In the genomic region with DNA sequence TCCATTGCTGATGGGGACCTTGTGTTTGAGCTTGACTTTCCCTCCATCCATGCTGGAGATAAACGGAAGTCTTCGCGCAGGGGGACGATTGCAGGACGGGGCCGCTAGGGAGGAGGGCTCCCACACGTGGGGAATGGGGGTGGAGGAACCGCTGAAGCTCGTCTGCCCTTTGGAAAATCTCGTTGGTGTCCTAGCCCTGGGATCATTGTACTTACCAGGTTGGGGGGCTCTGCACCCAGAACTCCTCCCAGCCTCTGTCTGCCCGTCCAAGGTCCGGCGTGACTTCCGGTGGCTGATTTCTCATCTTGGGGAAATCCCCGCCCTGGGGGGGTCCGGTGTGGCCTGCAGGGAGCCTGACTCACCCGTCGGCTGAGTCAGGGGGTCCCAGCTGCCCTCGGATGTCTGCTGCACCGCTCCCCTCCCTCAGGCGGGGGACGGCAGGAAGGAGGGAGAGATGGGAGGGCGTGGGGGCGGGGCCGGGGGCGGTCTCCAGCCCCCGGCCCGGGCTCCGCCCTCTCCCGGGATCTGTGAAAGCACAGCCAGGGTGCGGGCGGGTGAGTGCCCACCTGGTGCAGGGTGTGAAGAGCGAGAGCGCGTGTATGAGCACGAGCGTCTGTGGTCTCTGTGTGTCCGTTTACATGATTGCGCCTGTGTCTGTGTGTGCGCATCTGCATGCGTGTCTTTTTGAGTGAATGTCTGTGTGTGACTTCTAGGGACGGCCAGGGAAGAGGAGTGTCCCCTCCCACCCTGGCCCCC, we compare ENCODE assay signal across 8 cellular contexts. TPM values are rescaled to one million over a fixed set of nuclear protein-coding genes. Genes with fewer than 3 reads are reported as not detected.
DNase-seq lines count a peak whose midpoint lies in the region; ATAC-seq lines count a peak whose summit lies in the region.

No MANE protein-coding gene starts in this region.

- peaks cover 66% of the 10 kb centered on the region for H3K4me1 Mint-ChIP-seq in activated CD4-positive, alpha-beta T cell treated with anti-CD3 and anti-CD28 coated beads, Interleukin-2, amount 10 ng/mL, durations not matched to agents 24 days and 14 days

- peak overlapping the region; percentile 90 for H2BK15ac ChIP-seq in mesenchymal stem cell (ENCODE audit: low read depth, poor library complexity, severe bottlenecking)

- H3K4ac ChIP-seq in mesenchymal stem cell (ENCODE audit: low read depth in 1 of 2, low read length in 2 of 2): no peak overlapping the region

- WGBS in mesenchymal stem cell: 6% methylated on average over 33 of the region's 42 CpGs

- peak overlapping the region; percentile 86 for H4K91ac ChIP-seq in mesenchymal stem cell (ENCODE audit: low read length)

- peak overlapping the region; percentile 97 for H2AFZ ChIP-seq in mesenchymal stem cell (ENCODE audit: low read depth, low read length)

- intact Hi-C loops in activated CD4-positive, alpha-beta T cell treated with anti-CD3 and anti-CD28 coated beads, Interleukin-2, amount 10 ng/mL, durations not matched to agents 24 days and 14 days (cut with micrococcal nuclease): loop anchor here (1.0 to 2.0 kb wide), 2 partner anchors 32 to 60 kb away; no protein-coding TSS in a partner anchor

- H3K14ac ChIP-seq in mesenchymal stem cell (ENCODE audit: low read length in 2 of 2): peak overlapping the region in 1 of 2 experiments; percentile 36

- H3K9me3 ChIP-seq in duodenal mucosa (ENCODE audit: control insufficient read depth in 1 of 2, low read length in 2 of 2): no peaks in the 10 kb centered on the region
- no peaks in the 10 kb centered on the region for H3K9me3 ChIP-seq in mesenchymal stem cell (ENCODE audit: control insufficient read depth, low read length)

- H3K36me3 ChIP-seq in duodenal mucosa (ENCODE audit: control insufficient read depth in 1 of 2, insufficient read depth in 2 of 2, low read length in 2 of 2) (no peaks in the 10 kb centered on the region), mesenchymal stem cell (ENCODE audit: control insufficient read depth in 1 of 2, insufficient read depth in 2 of 2, low read depth in 1 of 2, low read length in 2 of 2) (peaks cover 0 to 4% of the 10 kb centered on the region in 2 experiments)

- peak overlapping the region; percentile 81 for H4K8ac ChIP-seq in mesenchymal stem cell (ENCODE audit: low read length)

- H2AK5ac ChIP-seq in mesenchymal stem cell (ENCODE audit: low read length, severe bottlenecking): peak overlapping the region; percentile 5

- no peak overlapping the region for H3K23ac ChIP-seq in mesenchymal stem cell (ENCODE audit: low read length in 2 of 2)

- peaks cover 35% of the 10 kb centered on the region for H3K36me3 Mint-ChIP-seq in activated CD4-positive, alpha-beta T cell treated with anti-CD3 and anti-CD28 coated beads, Interleukin-2, amount 10 ng/mL, durations not matched to agents 24 days and 14 days (ENCODE audit: low read depth)

- peak overlapping the region; percentile 93 for H3K4me2 ChIP-seq in mesenchymal stem cell (ENCODE audit: low read length, poor library complexity, severe bottlenecking)

- H3K4me3 Mint-ChIP-seq in activated CD4-positive, alpha-beta T cell treated with anti-CD3 and anti-CD28 coated beads, Interleukin-2, amount 10 ng/mL, durations not matched to agents 24 days and 14 days: peak overlapping the region; percentile 78

- H3K4me1 ChIP-seq in duodenal mucosa (ENCODE audit: control insufficient read depth in 1 of 2, insufficient read depth in 2 of 2, low read length in 2 of 2): peaks cover 23 to 33% of the 10 kb centered on the region in 2 donors
- peaks cover 27% of the 10 kb centered on the region for H3K4me1 ChIP-seq in mesenchymal stem cell (ENCODE audit: control insufficient read depth, insufficient read depth, low read depth, low read length)

- H3K27ac ChIP-seq in duodenal mucosa (ENCODE audit: low read depth, low read length) (no peak overlapping the region), mesenchymal stem cell (ENCODE audit: low read length, poor library complexity, severe bottlenecking) (peak overlapping the region; percentile 93)

- H3K27me3 Mint-ChIP-seq in activated CD4-positive, alpha-beta T cell treated with anti-CD3 and anti-CD28 coated beads, Interleukin-2, amount 10 ng/mL, durations not matched to agents 24 days and 14 days: no peaks in the 10 kb centered on the region

- H3K79me1 ChIP-seq in mesenchymal stem cell (replicated peaks; ENCODE audit: low read length, poor library complexity, severe bottlenecking): peaks cover 6% of the 10 kb centered on the region

- H2BK120ac ChIP-seq in mesenchymal stem cell (ENCODE audit: low read depth, low read length): no peak overlapping the region

- peak overlapping the region in 1 of 2 experiments; percentile 61 for H2BK12ac ChIP-seq in mesenchymal stem cell (ENCODE audit: low read length in 2 of 2)

- peaks cover 5 to 10% of the 10 kb centered on the region in 2 donors for H3K27me3 ChIP-seq in duodenal mucosa (ENCODE audit: control insufficient read depth in 1 of 2, insufficient read depth in 2 of 2, low read length in 2 of 2)
- H3K27me3 ChIP-seq in mesenchymal stem cell (ENCODE audit: control insufficient read depth in 1 of 2, insufficient read depth in 1 of 2, low read length in 2 of 2): no peaks in the 10 kb centered on the region

- H3K18ac ChIP-seq in mesenchymal stem cell (ENCODE audit: low read depth in 1 of 2, low read length in 2 of 2): peak overlapping the region; percentile 66 to 77

- peak overlapping the region; percentile 87 for H3K27ac Mint-ChIP-seq in activated CD4-positive, alpha-beta T cell treated with anti-CD3 and anti-CD28 coated beads, Interleukin-2, amount 10 ng/mL, durations not matched to agents 24 days and 14 days

- peak overlapping the region; percentile 68 to 74 for H3K4me3 ChIP-seq in duodenal mucosa (ENCODE audit: low read depth in 1 of 2, low read length in 2 of 2)
- peak overlapping the region; percentile 56 to 77 for H3K4me3 ChIP-seq in mesenchymal stem cell (ENCODE audit: insufficient read depth in 1 of 2, low read depth in 1 of 2, low read length in 2 of 2)

- peak overlapping the region; percentile 68 for H2BK5ac ChIP-seq in mesenchymal stem cell (ENCODE audit: low read depth, low read length, poor library complexity, severe bottlenecking)

- ATAC-seq in GM21390 (IDR thresholded peaks at IDR 0.05; ENCODE audit: unreplicated experiment): peak; percentile 48

- no peaks in the 10 kb centered on the region for H3K9me3 Mint-ChIP-seq in activated CD4-positive, alpha-beta T cell treated with anti-CD3 and anti-CD28 coated beads, Interleukin-2, amount 10 ng/mL, durations not matched to agents 24 days and 14 days

- peak; percentile 63 for DNase-seq in CD1c-positive myeloid dendritic cell (ENCODE audit: extremely low spot score)
- DNase-seq in NCI-H146 treated with DMSO at 0.1 percent for 48 hours (lab: John Stamatoyannopoulos, UW; ENCODE audit: unreplicated experiment): peak; percentile 29
- peak; percentile 85 for DNase-seq in activated CD4-positive, alpha-beta T cell treated with anti-CD3 and anti-CD28 coated beads, Interleukin-2, amount 10 ng/mL, durations not matched to agents 24 days and 14 days
- DNase-seq in mesenchymal stem cell: peak; percentile 87
- DNase-seq in stimulated activated CD8-positive, alpha-beta memory T cell treated with anti-CD3 and anti-CD28 coated beads, Interleukin-4, amount 100 ng/mL, for 1 hour (ENCODE audit: low read depth in 2 of 2, low spot score in 1 of 2): peak; percentile 44 to 48
- no peak for DNase-seq in NCI-H2107 treated with DMSO at 0.1 percent for 48 hours (lab: John Stamatoyannopoulos, UW; ENCODE audit: unreplicated experiment)

- H3K9ac ChIP-seq in duodenal mucosa (ENCODE audit: low read depth in 1 of 2, low read length in 2 of 2) (peak overlapping the region in 1 of 2 donors; percentile 15), mesenchymal stem cell (ENCODE audit: low read length) (peak overlapping the region; percentile 58)

RNA-seq across cellular contexts. Expression of a gene that starts 35.8 kb away (rescaled TPM):
- total RNA-seq in activated CD4-positive, alpha-beta T cell treated with anti-CD3 and anti-CD28 coated beads, Interleukin-2, amount 10 ng/mL, durations not matched to agents 24 days and 14 days: 233 TPM in 2 replicates
- 3.0 TPM for polyA plus RNA-seq in mesenchymal stem cell (2013, experiment 1 of 2)
- polyA plus RNA-seq in mesenchymal stem cell (2013, experiment 2 of 2): 2.7 TPM
